In genomic region chr11:112298535-112298934, GRCh38 we compare ENCODE assay signal across 21 cellular contexts. TPM values are rescaled to one million over a fixed set of nuclear protein-coding genes. Genes with fewer than 3 reads are reported as not detected.
DNase-seq lines count a peak whose midpoint lies in the region; ATAC-seq and TF ChIP-seq lines count a peak whose summit lies in the region.
"Had no signal": no experiment of that assay in that cellular context is flagged by ENCODE, and none has a peak within 500 bp of the region (broad histone marks: within the 10 kb centered on the region; RNA-seq: fewer than 3 reads in every experiment).

No MANE protein-coding gene starts in this region.

- H3K36me3 ChIP-seq in mesenchymal stem cell (ENCODE audit: control insufficient read depth in 1 of 2, insufficient read depth in 2 of 2, low read depth in 1 of 2, low read length in 2 of 2): peaks cover 0 to 3% of the 10 kb centered on the region in 2 experiments
- no peaks in the 10 kb centered on the region for H3K36me3 ChIP-seq in thoracic aorta

- H3K27ac Mint-ChIP-seq in activated CD8-positive, alpha-beta memory T cell treated with anti-CD3 and anti-CD28 coated beads, Interleukin-2, amount 10 ng/mL, durations not matched to agents 7 days and 5 days: peak overlapping the region; percentile 28
- peak overlapping the region; percentile 57 for H3K27ac Mint-ChIP-seq in chondrocyte (ENCODE audit: unreplicated experiment)
- H3K27ac Mint-ChIP-seq: activated naive CD8-positive, alpha-beta T cell; progenitor cell of endocrine pancreas had no signal

- H3K27me3 ChIP-seq in mesenchymal stem cell (ENCODE audit: control insufficient read depth in 1 of 2, insufficient read depth in 1 of 2, low read length in 2 of 2) (peaks cover 0 to 4% of the 10 kb centered on the region in 2 experiments), thoracic aorta (replicated peaks; ENCODE audit: insufficient read depth) (no peaks in the 10 kb centered on the region)

- H4K91ac ChIP-seq in mesenchymal stem cell (ENCODE audit: low read length): peak overlapping the region; percentile 66

- H3K9ac ChIP-seq in mesenchymal stem cell (ENCODE audit: low read length): no peak overlapping the region
- H3K9ac ChIP-seq: KMS-11 had no signal

- no peak overlapping the region for H2AFZ ChIP-seq in mesenchymal stem cell (ENCODE audit: low read depth, low read length)

- no peak overlapping the region for H2BK5ac ChIP-seq in mesenchymal stem cell (ENCODE audit: low read depth, low read length, poor library complexity, severe bottlenecking)

- H3K9me3 ChIP-seq in mesenchymal stem cell (ENCODE audit: control insufficient read depth, low read length): no peaks in the 10 kb centered on the region
- no peaks in the 10 kb centered on the region for H3K9me3 ChIP-seq in thoracic aorta

- H3K18ac ChIP-seq in mesenchymal stem cell (ENCODE audit: low read depth in 1 of 2, low read length in 2 of 2): peak overlapping the region; percentile 6 to 9

- H3K4ac ChIP-seq in mesenchymal stem cell (ENCODE audit: low read depth in 1 of 2, low read length in 2 of 2): no peak overlapping the region

- no peaks in the 10 kb centered on the region for H3K27me3 Mint-ChIP-seq in activated CD8-positive, alpha-beta memory T cell treated with anti-CD3 and anti-CD28 coated beads, Interleukin-2, amount 10 ng/mL, durations not matched to agents 7 days and 5 days
- H3K27me3 Mint-ChIP-seq in chondrocyte (ENCODE audit: low read depth): no peaks in the 10 kb centered on the region
- H3K27me3 Mint-ChIP-seq: activated naive CD8-positive, alpha-beta T cell had no signal

- no peak overlapping the region for H3K14ac ChIP-seq in mesenchymal stem cell (ENCODE audit: low read length in 2 of 2)

- H3K79me1 ChIP-seq in mesenchymal stem cell (replicated peaks; ENCODE audit: low read length, poor library complexity, severe bottlenecking): no peaks in the 10 kb centered on the region

- DNase-seq in activated CD8-positive, alpha-beta memory T cell treated with anti-CD3 and anti-CD28 coated beads, Interleukin-2, amount 10 ng/mL, durations not matched to agents 7 days and 5 days: no peak
- DNase-seq in activated CD8-positive, alpha-beta memory T cell treated with anti-CD3 and anti-CD28 coated beads for 24 hours: no peak
- DNase-seq in chondrocyte (ENCODE audit: low spot score) (no peak), mesenchymal stem cell (no peak), thoracic aorta (ENCODE audit: low spot score) (no peak), LoVo (ENCODE audit: low spot score) (no peak), GM03348 (ENCODE audit: low spot score) (no peak)
- DNase-seq: activated CD4-positive, alpha-beta T cell treated with anti-CD3 and anti-CD28 coated beads for 1 hour; activated T-cell treated with anti-CD3 and anti-CD28 coated beads, Interleukin-2, amount 50 U/mL, for 4 hours; effector CD4-positive, alpha-beta T cell; NCI-H1436; NCI-H345; stimulated activated naive CD8-positive, alpha-beta T cell treated with anti-CD3 and anti-CD28 coated beads, Interleukin-15, Interleukin-2, amounts not matched to agents 100 U/mL and 50 U/mL, for 24 hours had no signal

- H2BK120ac ChIP-seq in mesenchymal stem cell (ENCODE audit: low read depth, low read length): no peak overlapping the region

- H2AK5ac ChIP-seq in mesenchymal stem cell (ENCODE audit: low read length, severe bottlenecking): no peak overlapping the region

- no peak overlapping the region for H3K4me2 ChIP-seq in mesenchymal stem cell (ENCODE audit: low read length, poor library complexity, severe bottlenecking)
- H3K4me2 ChIP-seq: KMS-11 had no signal

- H3K4me1 Mint-ChIP-seq in activated CD8-positive, alpha-beta memory T cell treated with anti-CD3 and anti-CD28 coated beads, Interleukin-2, amount 10 ng/mL, durations not matched to agents 7 days and 5 days: peaks cover 46% of the 10 kb centered on the region
- H3K4me1 Mint-ChIP-seq in chondrocyte (ENCODE audit: low read depth): peaks cover 57% of the 10 kb centered on the region

- H2BK12ac ChIP-seq in mesenchymal stem cell (ENCODE audit: low read length in 2 of 2): peak overlapping the region in 1 of 2 experiments; percentile 18

- peak overlapping the region; percentile 19 for H4K8ac ChIP-seq in mesenchymal stem cell (ENCODE audit: low read length)

- H3K4me3 Mint-ChIP-seq in activated CD8-positive, alpha-beta memory T cell treated with anti-CD3 and anti-CD28 coated beads, Interleukin-2, amount 10 ng/mL, durations not matched to agents 7 days and 5 days: no peak overlapping the region
- H3K4me3 Mint-ChIP-seq in chondrocyte (ENCODE audit: unreplicated experiment): no peak overlapping the region
- H3K4me3 Mint-ChIP-seq: activated naive CD8-positive, alpha-beta T cell had no signal

- H3K9me3 Mint-ChIP-seq in activated CD8-positive, alpha-beta memory T cell treated with anti-CD3 and anti-CD28 coated beads, Interleukin-2, amount 10 ng/mL, durations not matched to agents 7 days and 5 days (ENCODE audit: low read depth): no peaks in the 10 kb centered on the region
- H3K9me3 Mint-ChIP-seq in chondrocyte (ENCODE audit: low read depth): no peaks in the 10 kb centered on the region
- H3K9me3 Mint-ChIP-seq: activated T-cell treated with anti-CD3 and anti-CD28 coated beads, Interleukin-2, amount 50 U/mL, for 4 hours had no signal

- H3K4me1 ChIP-seq in mesenchymal stem cell (ENCODE audit: control insufficient read depth, insufficient read depth, low read depth, low read length) (peaks cover 6% of the 10 kb centered on the region), thoracic aorta (ENCODE audit: control insufficient read depth in 1 of 2, low read depth in 2 of 2) (peaks cover 36 to 89% of the 10 kb centered on the region in 2 donors)

- WGBS in mesenchymal stem cell: 93% methylated on average over 9 of the region's 9 CpGs

- H3K4me3 ChIP-seq in mesenchymal stem cell (ENCODE audit: insufficient read depth in 1 of 2, low read depth in 1 of 2, low read length in 2 of 2) (no peak overlapping the region), thoracic aorta (no peak overlapping the region)
- H3K4me3 ChIP-seq: GM12878 had no signal

- H3K36me3 Mint-ChIP-seq in activated CD8-positive, alpha-beta memory T cell treated with anti-CD3 and anti-CD28 coated beads, Interleukin-2, amount 10 ng/mL, durations not matched to agents 7 days and 5 days: peaks cover 2% of the 10 kb centered on the region
- H3K36me3 Mint-ChIP-seq in chondrocyte (ENCODE audit: low read depth): peaks cover 3% of the 10 kb centered on the region

- no peak overlapping the region for H3K23ac ChIP-seq in mesenchymal stem cell (ENCODE audit: low read length in 2 of 2)

- CTCF ChIA-PET in activated CD8-positive, alpha-beta memory T cell treated with anti-CD3 and anti-CD28 coated beads, Interleukin-2, amount 10 ng/mL, durations not matched to agents 7 days and 5 days (lab: Charles Lee): no interaction called here

- no peak for ATAC-seq in activated CD8-positive, alpha-beta memory T cell treated with anti-CD3 and anti-CD28 coated beads, Interleukin-2, amount 10 ng/mL, durations not matched to agents 7 days and 5 days
- ATAC-seq in thoracic aorta (ENCODE audit: insufficient number of reproducible peaks, low FRiP score, low read depth): no peak
- ATAC-seq in HG03521 (IDR thresholded peaks at IDR 0.05; ENCODE audit: unreplicated experiment): no peak
- ATAC-seq: activated T-cell treated with anti-CD3 and anti-CD28 coated beads, Interleukin-2, amount 50 U/mL, for 4 hours; GM12878; stimulated activated naive CD8-positive, alpha-beta T cell treated with anti-CD3 and anti-CD28 coated beads, Interleukin-15, Interleukin-2, amounts not matched to agents 100 U/mL and 50 U/mL, for 24 hours had no signal

- TF ChIP-seq CTCF in chondrocyte (IDR thresholded peaks at IDR 0.05): no peak
- no peak for TF ChIP-seq CTCF in thoracic aorta (IDR thresholded peaks at IDR 0.05)

- no peak overlapping the region for H2BK15ac ChIP-seq in mesenchymal stem cell (ENCODE audit: low read depth, poor library complexity, severe bottlenecking)

- H3K27ac ChIP-seq in mesenchymal stem cell (ENCODE audit: low read length, poor library complexity, severe bottlenecking) (no peak overlapping the region), thoracic aorta (peak overlapping the region; percentile 53 to 63)
- H3K27ac ChIP-seq: KMS-11 had no signal

RNA-seq across cellular contexts. Expression of gene PLET1, which starts 37.9 kb away (rescaled TPM):
- not detected for total RNA-seq in activated CD8-positive, alpha-beta memory T cell treated with anti-CD3 and anti-CD28 coated beads, Interleukin-2, amount 10 ng/mL, durations not matched to agents 7 days and 5 days
- total RNA-seq in chondrocyte (not detected in 3 replicates), thoracic aorta (not detected)
- polyA plus RNA-seq in mesenchymal stem cell (2013, experiment 1 of 2): not detected
- polyA plus RNA-seq in mesenchymal stem cell (2013, experiment 2 of 2): not detected
- total RNA-seq: activated T-cell treated with anti-CD3 and anti-CD28 coated beads, Interleukin-2, amount 50 U/mL, for 4 hours; bronchial epithelial cell; GM12878; progenitor cell of endocrine pancreas had no signal
- polyA plus RNA-seq: AG04450, GM12878, keratinocyte had no signal
